In genomic region chr1:1326075-1326605, GRCh38 we compare ENCODE assay signal across 9 cellular contexts. TPM values are rescaled to one million over a fixed set of nuclear protein-coding genes. Genes with fewer than 3 reads are reported as not detected.
DNase-seq lines count a peak whose midpoint lies in the region; ATAC-seq and TF ChIP-seq lines count a peak whose summit lies in the region.
"Had no signal": no experiment of that assay in that cellular context is flagged by ENCODE, and none has a peak within 500 bp of the region (broad histone marks: within the 10 kb centered on the region; RNA-seq: fewer than 3 reads in every experiment).

No MANE protein-coding gene starts in this region.

- H3K4me3 ChIP-seq in stomach, result peak overlapping the region; percentile 97 to 99 (median 98)

- TF ChIP-seq EP300 in stomach (IDR thresholded peaks at IDR 0.05), result no peak

- CTCF ChIA-PET in activated CD8-positive, alpha-beta T cell treated with anti-CD3 and anti-CD28 coated beads for 36 hours (lab: Charles Lee), result interaction anchor here (2.2 kb wide), 1 partner anchor 46 kb away, joined by 8 read pairs; no protein-coding TSS in a partner anchor

- H3K9me3 ChIP-seq in stomach, result no peaks in the 10 kb centered on the region
- H3K9me3 ChIP-seq: BE2C had no signal

- H3K4me1 Mint-ChIP-seq in activated T-cell treated with anti-CD3 and anti-CD28 coated beads, Interleukin-2, amount 50 U/mL, for 4 hours (ENCODE audit: low read depth), result peaks cover 33% of the 10 kb centered on the region
- H3K4me1 Mint-ChIP-seq in activated CD8-positive, alpha-beta T cell treated with anti-CD3 and anti-CD28 coated beads for 36 hours (ENCODE audit: low read depth), result peaks cover 27% of the 10 kb centered on the region
- H3K4me1 Mint-ChIP-seq in glutamatergic neuron (ENCODE audit: low read depth, unreplicated experiment), result peaks cover 12% of the 10 kb centered on the region

- H3K27ac ChIP-seq in stomach, result peak overlapping the region; percentile 86 to 96 (median 90)

- POLR2A ChIA-PET in activated CD8-positive, alpha-beta T cell treated with anti-CD3 and anti-CD28 coated beads for 36 hours (lab: Charles Lee), result interaction anchor here (1.2 to 2.2 kb wide), 7 partner anchors 9 to 82 kb away, joined by 3 to 10 read pairs (median 4); partner anchors contain the start of gene AURKAIP1

- peak overlapping the region; percentile 20 for H3K27ac Mint-ChIP-seq in activated CD8-positive, alpha-beta T cell treated with anti-CD3 and anti-CD28 coated beads for 36 hours
- no peak overlapping the region for H3K27ac Mint-ChIP-seq in glutamatergic neuron (ENCODE audit: unreplicated experiment)

- H3K36me3 Mint-ChIP-seq in activated T-cell treated with anti-CD3 and anti-CD28 coated beads, Interleukin-2, amount 50 U/mL, for 4 hours (ENCODE audit: insufficient read depth), result peaks cover 5% of the 10 kb centered on the region
- peaks cover 4% of the 10 kb centered on the region for H3K36me3 Mint-ChIP-seq in activated CD8-positive, alpha-beta T cell treated with anti-CD3 and anti-CD28 coated beads for 36 hours (ENCODE audit: low read depth)
- no peaks in the 10 kb centered on the region for H3K36me3 Mint-ChIP-seq in glutamatergic neuron (ENCODE audit: unreplicated experiment)

- ATAC-seq in activated T-cell treated with anti-CD3 and anti-CD28 coated beads, Interleukin-2, amount 50 U/mL, for 4 hours, result no peak
- ATAC-seq in activated CD8-positive, alpha-beta T cell treated with anti-CD3 and anti-CD28 coated beads for 36 hours, result no peak
- ATAC-seq in HG03097 (IDR thresholded peaks at IDR 0.05; ENCODE audit: low FRiP score, unreplicated experiment), result no peak

- H3K27me3 Mint-ChIP-seq in activated T-cell treated with anti-CD3 and anti-CD28 coated beads, Interleukin-2, amount 50 U/mL, for 4 hours (ENCODE audit: low read depth), result no peaks in the 10 kb centered on the region
- H3K27me3 Mint-ChIP-seq in activated CD8-positive, alpha-beta T cell treated with anti-CD3 and anti-CD28 coated beads for 36 hours, result no peaks in the 10 kb centered on the region
- peaks cover 12% of the 10 kb centered on the region for H3K27me3 Mint-ChIP-seq in glutamatergic neuron (ENCODE audit: unreplicated experiment)

- H3K9me3 Mint-ChIP-seq in activated T-cell treated with anti-CD3 and anti-CD28 coated beads, Interleukin-2, amount 50 U/mL, for 4 hours, result no peaks in the 10 kb centered on the region
- H3K9me3 Mint-ChIP-seq in activated CD8-positive, alpha-beta T cell treated with anti-CD3 and anti-CD28 coated beads for 36 hours, result no peaks in the 10 kb centered on the region
- H3K9me3 Mint-ChIP-seq in glutamatergic neuron (ENCODE audit: unreplicated experiment), result peaks cover 15% of the 10 kb centered on the region

- intact Hi-C loops in activated CD8-positive, alpha-beta T cell treated with anti-CD3 and anti-CD28 coated beads for 36 hours (cut with micrococcal nuclease), result no loop called here
- intact Hi-C loops in stomach (cut with DNase I; ENCODE audit: low total_unique reads), result no loop called here

- H3K27me3 ChIP-seq in stomach, result no peaks in the 10 kb centered on the region

- no peak for DNase-seq in activated T-cell treated with anti-CD3 and anti-CD28 coated beads, Interleukin-2, amount 50 U/mL, for 4 hours
- no peak for DNase-seq in activated T-cell treated with anti-CD3 and anti-CD28 coated beads, Interleukin-2, amount 50 U/mL, for 48 hours
- DNase-seq in activated CD8-positive, alpha-beta T cell treated with anti-CD3 and anti-CD28 coated beads for 36 hours, result no peak
- DNase-seq in glutamatergic neuron, result no peak
- no peak for DNase-seq in stomach
- no peak for DNase-seq in NCI-H1930 (lab: John Stamatoyannopoulos, UW)
- no peak for DNase-seq in activated CD4-positive, CD25-positive, alpha-beta regulatory T cell (lab: John Stamatoyannopoulos, UW)
- DNase-seq: BE2C had no signal

- no peak for TF ChIP-seq CTCF in activated CD8-positive, alpha-beta T cell treated with anti-CD3 and anti-CD28 coated beads for 36 hours (IDR thresholded peaks at IDR 0.05)
- no peak for TF ChIP-seq CTCF in glutamatergic neuron (IDR thresholded peaks at IDR 0.05; ENCODE audit: partially characterized antibody, unreplicated experiment)
- TF ChIP-seq CTCF in stomach (IDR thresholded peaks at IDR 0.05), result no peak

- peaks cover 41 to 65% (median 60%) of the 10 kb centered on the region in 4 donors for H3K4me1 ChIP-seq in stomach
- H3K4me1 ChIP-seq: BE2C had no signal

- peaks cover 16 to 45% (median 31%) of the 10 kb centered on the region in 4 donors for H3K36me3 ChIP-seq in stomach

- TF ChIP-seq POLR2A in stomach (IDR thresholded peaks at IDR 0.05), result no peak

- WGBS in stomach, 5 donors, result 47 to 62% (median 59%) methylated on average over 8 of the region's 8 CpGs

- peak overlapping the region; percentile 77 for H3K4me3 Mint-ChIP-seq in activated T-cell treated with anti-CD3 and anti-CD28 coated beads, Interleukin-2, amount 50 U/mL, for 4 hours
- H3K4me3 Mint-ChIP-seq in activated CD8-positive, alpha-beta T cell treated with anti-CD3 and anti-CD28 coated beads for 36 hours, result peak overlapping the region; percentile 77
- H3K4me3 Mint-ChIP-seq in glutamatergic neuron (ENCODE audit: unreplicated experiment), result peak overlapping the region; percentile 15

RNA-seq across cellular contexts. Expression of gene CPTP, which starts 1.5 kb away (rescaled TPM):
- 10 to 100 TPM; 16.0 to 18.4 (median 18.1) TPM for total RNA-seq in activated T-cell treated with anti-CD3 and anti-CD28 coated beads, Interleukin-2, amount 50 U/mL, for 4 hours
- total RNA-seq in activated CD8-positive, alpha-beta T cell treated with anti-CD3 and anti-CD28 coated beads for 36 hours, result 10 to 100 TPM in 1 of 2 experiments, 1 to 10 TPM in 1; 8.4 to 11.0 TPM
- total RNA-seq in glutamatergic neuron (ENCODE audit: unreplicated experiment) (18.7 TPM), stomach (100 to 1,000 TPM in 1 of 5 donors, 10 to 100 TPM in 2, 1 to 10 TPM in 2; 6.6 to 226 (median 12.3) TPM)
- polyA plus RNA-seq in stomach, result 10 to 100 TPM; 17.3 to 49.1 (median 28.4) TPM

RNA-seq across cellular contexts. Expression of gene INTS11, which starts 1.7 kb away (rescaled TPM):
- 100 to 1,000 TPM; 164 to 181 (median 172) TPM for total RNA-seq in activated T-cell treated with anti-CD3 and anti-CD28 coated beads, Interleukin-2, amount 50 U/mL, for 4 hours
- 100 to 1,000 TPM; 110 to 122 TPM for total RNA-seq in activated CD8-positive, alpha-beta T cell treated with anti-CD3 and anti-CD28 coated beads for 36 hours
- total RNA-seq in glutamatergic neuron (ENCODE audit: unreplicated experiment) (147 TPM), stomach (100 to 1,000 TPM in 4 of 5 donors, 10 to 100 TPM in 1; 59.5 to 520 (median 192) TPM)
- polyA plus RNA-seq in stomach, result 100 to 1,000 TPM; 113 to 151 (median 134) TPM

RNA-seq across cellular contexts. Expression of gene TAS1R3, which starts 4.9 kb away (rescaled TPM):
- total RNA-seq in activated T-cell treated with anti-CD3 and anti-CD28 coated beads, Interleukin-2, amount 50 U/mL, for 4 hours, result under 1 TPM; 0.15 to 0.29 (median 0.19) TPM
- total RNA-seq in activated CD8-positive, alpha-beta T cell treated with anti-CD3 and anti-CD28 coated beads for 36 hours, result under 1 TPM; 0.13 to 0.14 TPM
- 1.3 TPM for total RNA-seq in glutamatergic neuron (ENCODE audit: unreplicated experiment)
- total RNA-seq in stomach, result 10 to 100 TPM in 1 of 5 donors, under 1 TPM in 2, not detected in 2; 0.37 to 11.7 (median 0.43) TPM
- under 1 TPM in 2 of 3 donors, not detected in 1; 0.10 to 0.31 TPM for polyA plus RNA-seq in stomach

RNA-seq across cellular contexts. Expression of gene PUSL1, which starts 17.7 kb away (rescaled TPM):
- 10 to 100 TPM; 38.9 to 40.7 (median 39.5) TPM for total RNA-seq in activated T-cell treated with anti-CD3 and anti-CD28 coated beads, Interleukin-2, amount 50 U/mL, for 4 hours
- total RNA-seq in activated CD8-positive, alpha-beta T cell treated with anti-CD3 and anti-CD28 coated beads for 36 hours, result 10 to 100 TPM; 23.9 to 25.4 TPM
- total RNA-seq in glutamatergic neuron (ENCODE audit: unreplicated experiment) (45.5 TPM), stomach (10 to 100 TPM in 3 of 5 donors, 1 to 10 TPM in 1, not detected in 1; 5.9 to 64.9 (median 51.4) TPM)
- polyA plus RNA-seq in stomach, result 10 to 100 TPM; 15.2 to 25.5 (median 23.8) TPM

RNA-seq across cellular contexts. Expression of gene ACAP3, which starts 18.4 kb away (rescaled TPM):
- 10 to 100 TPM; 28.4 to 37.6 (median 30.1) TPM for total RNA-seq in activated T-cell treated with anti-CD3 and anti-CD28 coated beads, Interleukin-2, amount 50 U/mL, for 4 hours
- total RNA-seq in activated CD8-positive, alpha-beta T cell treated with anti-CD3 and anti-CD28 coated beads for 36 hours, result 10 to 100 TPM; 41.1 to 42.5 TPM
- total RNA-seq in glutamatergic neuron (ENCODE audit: unreplicated experiment) (1,099 TPM), stomach (100 to 1,000 TPM in 1 of 5 donors, 10 to 100 TPM in 4; 31.9 to 374 (median 77.0) TPM)
- 10 to 100 TPM; 17.9 to 46.1 (median 43.0) TPM for polyA plus RNA-seq in stomach

Comparison
In these comparisons a context has a peak if more than half of its experiments do, and no peak if none do; other contexts are left out.
1. H3K4me3 Mint-ChIP-seq: peak in every context shown above with its lines; median percentile 77 in activated T-cell treated with anti-CD3 and anti-CD28 coated beads, Interleukin-2, amount 50 U/mL, for 4 hours; 77 in activated CD8-positive, alpha-beta T cell treated with anti-CD3 and anti-CD28 coated beads for 36 hours; 15 in glutamatergic neuron.